Comparison of ENCODE assay signal across 22 cellular contexts in the genomic region with DNA sequence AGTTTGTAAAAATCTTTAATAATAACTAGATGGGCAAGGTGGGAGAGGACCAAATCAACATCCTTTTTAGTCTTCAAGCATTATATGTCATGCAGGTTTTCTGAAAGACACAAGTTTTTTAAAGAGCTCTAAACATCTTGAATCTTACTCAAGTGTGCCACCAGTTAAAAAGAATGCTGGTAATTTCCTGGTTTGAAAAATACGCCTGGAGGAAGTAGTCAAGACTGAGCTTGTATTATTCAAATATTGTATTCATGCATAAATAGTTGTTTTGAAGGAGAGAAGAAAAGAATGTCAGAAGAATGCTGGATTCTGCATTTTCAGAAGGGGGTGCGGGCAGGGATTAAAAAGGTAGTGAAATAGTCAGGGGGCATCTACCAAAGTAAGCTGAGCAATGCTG.
"Had no signal": no experiment of that assay in that cellular context is flagged by ENCODE, and none has a peak within 500 bp of the region (broad histone marks: within the 10 kb centered on the region; RNA-seq: fewer than 3 reads in every experiment).

No MANE protein-coding gene starts in this region.

- H3K4me1 Mint-ChIP-seq: nephron progenitor cell; stimulated activated effector memory CD8-positive, alpha-beta T cell treated with anti-CD3 and anti-CD28 coated beads, Interleukin-12 subunit alpha, Interleukin-12 subunit beta, amount 100 ng/mL, for 72 hours had no signal

- H3K27ac ChIP-seq: dorsolateral prefrontal cortex, esophagus muscularis mucosa, left lung, prostate gland, sigmoid colon, stomach, thyroid gland had no signal

- ATAC-seq: left cardiac atrium; left lung; naive thymus-derived CD8-positive, alpha-beta T cell; right cardiac atrium; stimulated activated effector memory CD8-positive, alpha-beta T cell treated with anti-CD3 and anti-CD28 coated beads, Interleukin-12 subunit alpha, Interleukin-12 subunit beta, amount 100 ng/mL, for 72 hours had no signal

- H3K27me3 Mint-ChIP-seq: naive thymus-derived CD8-positive, alpha-beta T cell; type B pancreatic cell had no signal

- H3K4me3 Mint-ChIP-seq: endodermal cell; naive thymus-derived CD8-positive, alpha-beta T cell; nephron progenitor cell; stimulated activated effector memory CD8-positive, alpha-beta T cell treated with anti-CD3 and anti-CD28 coated beads, Interleukin-12 subunit alpha, Interleukin-12 subunit beta, amount 100 ng/mL, for 72 hours; type B pancreatic cell had no signal

- H3K36me3 Mint-ChIP-seq: stimulated activated effector memory CD8-positive, alpha-beta T cell treated with anti-CD3 and anti-CD28 coated beads, Interleukin-12 subunit alpha, Interleukin-12 subunit beta, amount 100 ng/mL, for 72 hours; type B pancreatic cell had no signal

- H3K9me3 ChIP-seq: esophagus muscularis mucosa, left lung, prostate gland, sigmoid colon, stomach, thyroid gland had no signal

- H3K36me3 ChIP-seq: left lung, prostate gland, sigmoid colon, stomach, thyroid gland had no signal

- H3K9me3 Mint-ChIP-seq: endodermal cell, nephron progenitor cell, type B pancreatic cell had no signal

- H3K4me1 ChIP-seq: esophagus muscularis mucosa, left lung, prostate gland, sigmoid colon, stomach, thyroid gland had no signal

- FAIRE-seq: colon, frontal cortex had no signal

- H3K27me3 ChIP-seq: dorsolateral prefrontal cortex, esophagus muscularis mucosa, left lung, sigmoid colon, stomach, thyroid gland had no signal

- H3K27ac Mint-ChIP-seq: endodermal cell; naive thymus-derived CD8-positive, alpha-beta T cell; nephron progenitor cell; stimulated activated effector memory CD8-positive, alpha-beta T cell treated with anti-CD3 and anti-CD28 coated beads, Interleukin-12 subunit alpha, Interleukin-12 subunit beta, amount 100 ng/mL, for 72 hours; type B pancreatic cell had no signal

- H3K4me3 ChIP-seq: dorsolateral prefrontal cortex, esophagus muscularis mucosa, left lung, prostate gland, sigmoid colon, stomach, thyroid gland had no signal

- DNase-seq: dorsolateral prefrontal cortex; effector CD8-positive, alpha-beta T cell; endodermal cell; hypothalamus; left cardiac atrium; left lung; naive thymus-derived CD8-positive, alpha-beta T cell; nephron progenitor cell; nucleus accumbens; right cardiac atrium; sigmoid colon; stimulated activated CD4-positive, alpha-beta T cell treated with anti-CD3 and anti-CD28 coated beads, Interleukin-2, amount 100 ng/mL, for 24 hours; stimulated activated CD4-positive, alpha-beta T cell treated with anti-CD3 and anti-CD28 coated beads, Interleukin-4, amount 100 ng/mL, for 24 hours; stimulated activated naive CD4-positive, alpha-beta T cell treated with Interleukin-2 at 50 U/mL for 16 hours; stomach; thyroid gland had no signal
